ENCODE assay signal across 1 cellular context in the genomic region with DNA sequence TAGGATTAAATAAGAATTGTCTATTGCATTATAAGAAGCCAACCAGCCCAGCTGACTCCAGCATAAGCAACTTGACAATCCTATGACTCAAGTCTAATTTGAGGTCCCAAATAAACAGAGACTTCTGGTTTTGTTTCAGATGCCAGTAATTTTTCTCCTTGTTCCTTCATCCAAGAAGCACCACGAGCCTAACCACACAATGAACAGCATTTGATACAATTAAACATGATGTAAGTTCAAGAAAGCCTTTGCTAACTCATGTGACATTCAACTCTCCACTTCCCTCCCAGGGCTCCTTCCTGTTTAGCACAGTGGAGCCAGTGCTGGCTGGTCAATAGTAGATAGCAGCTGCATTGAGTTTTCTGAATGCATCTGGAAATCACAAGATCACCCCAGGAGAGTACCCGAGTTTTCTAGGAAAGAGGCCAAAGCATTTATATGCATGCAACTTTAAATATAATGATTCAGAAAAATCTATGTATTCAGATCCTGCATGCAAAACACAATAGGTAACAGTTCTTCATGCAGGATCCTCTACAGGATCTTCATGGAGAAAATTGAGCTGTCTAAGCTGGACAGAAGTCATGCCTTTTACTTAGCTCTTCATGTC.
TF ChIP-seq lines count a peak whose summit lies in the region.

No MANE protein-coding gene starts in this region.

TF ChIP-seq in IMR-90, 13 proteins besides CTCF, POLR2A, EP300 and RAD21 (continued from another document):
- TF ChIP-seq MAZ (IDR thresholded peaks at IDR 0.05; ENCODE audit: borderline replicate concordance, low read depth, low read length): no peak
- no peak for TF ChIP-seq CHD1 (IDR thresholded peaks at IDR 0.05; ENCODE audit: low read depth, low read length)
- no peak for TF ChIP-seq CEBPB (IDR thresholded peaks at IDR 0.05; ENCODE audit: low read depth, low read length)
- TF ChIP-seq, protein P1, sequence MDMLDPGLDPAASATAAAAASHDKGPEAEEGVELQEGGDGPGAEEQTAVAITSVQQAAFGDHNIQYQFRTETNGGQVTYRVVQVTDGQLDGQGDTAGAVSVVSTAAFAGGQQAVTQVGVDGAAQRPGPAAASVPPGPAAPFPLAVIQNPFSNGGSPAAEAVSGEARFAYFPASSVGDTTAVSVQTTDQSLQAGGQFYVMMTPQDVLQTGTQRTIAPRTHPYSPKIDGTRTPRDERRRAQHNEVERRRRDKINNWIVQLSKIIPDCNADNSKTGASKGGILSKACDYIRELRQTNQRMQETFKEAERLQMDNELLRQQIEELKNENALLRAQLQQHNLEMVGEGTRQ (IDR thresholded peaks at IDR 0.05; ENCODE audit: low read depth, low read length): no peak
